In genomic region chrX:49922291-49923241, GRCh38 we compare ENCODE assay signal across 8 cellular contexts. TPM values are rescaled to one million over a fixed set of nuclear protein-coding genes. Genes with fewer than 3 reads are reported as not detected.
DNase-seq lines count a peak whose midpoint lies in the region; ATAC-seq and TF ChIP-seq lines count a peak whose summit lies in the region.

Gene CLCN5 (plus strand): TSS chrX:49922596. CDS start chrX:49925299, 2,703 bp downstream.

- peak within 1 kb of the TSS; percentile 77 for H3K4me3 Mint-ChIP-seq in dendritic cell treated with granulocyte-macrophage colony-stimulating factor and Interleukin-4, amounts not matched to agents 40 ng/mL and 50 ng/mL, for 4 days

- peaks cover 41% of the 10 kb centered on the region for H3K36me3 Mint-ChIP-seq in dendritic cell treated with granulocyte-macrophage colony-stimulating factor and Interleukin-4, amounts not matched to agents 40 ng/mL and 50 ng/mL, for 4 days (ENCODE audit: low read depth)

- no peaks in the 10 kb centered on the region for H3K9me3 Mint-ChIP-seq in dendritic cell treated with granulocyte-macrophage colony-stimulating factor and Interleukin-4, amounts not matched to agents 40 ng/mL and 50 ng/mL, for 4 days

- ATAC-seq in GM19351 (IDR thresholded peaks at IDR 0.05; ENCODE audit: unreplicated experiment) (peak; percentile 96), HG03520 (IDR thresholded peaks at IDR 0.05; ENCODE audit: unreplicated experiment) (peak; percentile 87), left lung (peak; percentile 97)

- H3K27me3 ChIP-seq in BLaER1 treated with 17β-estradiol and CSF1 and Interleukin-3, amounts not matched to agents 10 nM and 100 nM = peaks cover 70 to 97% (median 93%) of the 10 kb centered on the region in 11 experiments
- no peaks in the 10 kb centered on the region for H3K27me3 ChIP-seq in left lung

- intact Hi-C loops in dendritic cell treated with granulocyte-macrophage colony-stimulating factor and Interleukin-4, amounts not matched to agents 40 ng/mL and 50 ng/mL, for 4 days (cut with micrococcal nuclease) = loop anchor here (2.0 kb wide), 2 partner anchors 36 to 154 kb away; no protein-coding TSS in a partner anchor
- intact Hi-C loops in left lung (cut with DNase I) = no loop called here

- peak within 1 kb of the TSS; percentile 71 to 85 (median 78) for H3K9ac ChIP-seq in BLaER1 treated with 17β-estradiol and CSF1 and Interleukin-3, amounts not matched to agents 10 nM and 100 nM

- peaks cover 0 to 10% (median 0%) of the 10 kb centered on the region in 11 experiments; a peak in 4 of 22 replicates for H4K20me1 ChIP-seq in BLaER1 treated with 17β-estradiol and CSF1 and Interleukin-3, amounts not matched to agents 10 nM and 100 nM

- H3K4me2 ChIP-seq in BLaER1 treated with 17β-estradiol and CSF1 and Interleukin-3, amounts not matched to agents 10 nM and 100 nM = peak within 1 kb of the TSS; percentile 73 to 85 (median 80)

- peak within 1 kb of the TSS; percentile 21 to 80 (median 47); a peak in 17 of 22 replicates for H3K27ac ChIP-seq in BLaER1 treated with 17β-estradiol and CSF1 and Interleukin-3, amounts not matched to agents 10 nM and 100 nM
- H3K27ac ChIP-seq in left lung = peak within 1 kb of the TSS; percentile 74 to 83

- no peaks in the 10 kb centered on the region for H3K27me3 Mint-ChIP-seq in dendritic cell treated with granulocyte-macrophage colony-stimulating factor and Interleukin-4, amounts not matched to agents 40 ng/mL and 50 ng/mL, for 4 days

- peaks cover 0 to 10% (median 0%) of the 10 kb centered on the region in 11 experiments; a peak in 1 of 22 replicates for H3K36me3 ChIP-seq in BLaER1 treated with 17β-estradiol and CSF1 and Interleukin-3, amounts not matched to agents 10 nM and 100 nM
- no peaks in the 10 kb centered on the region for H3K36me3 ChIP-seq in left lung

- H3K9me3 ChIP-seq in BLaER1 treated with 17β-estradiol and CSF1 and Interleukin-3, amounts not matched to agents 10 nM and 100 nM (replicated peaks in 1 of 11) = no peaks in the 10 kb centered on the region
- H3K9me3 ChIP-seq in left lung = no peaks in the 10 kb centered on the region

- DNase-seq in NCI-H526 treated with DMSO at 0.1 percent for 48 hours (lab: John Stamatoyannopoulos, UW) (peak; percentile 84), left lung (peak; percentile 96 to 97)
- DNase-seq in activated CD4-positive, alpha-beta T cell treated with anti-CD3 and anti-CD28 coated beads, Interleukin-2, amount 50 U/mL, for 1 hour = peak; percentile 92
- peak; percentile 89 for DNase-seq in stimulated activated CD4-positive, alpha-beta T cell treated with anti-CD3 and anti-CD28 coated beads, Interleukin-2, amount 100 ng/mL, for 4 hours (ENCODE audit: low read depth)

- peak within 1 kb of the TSS; percentile 64 to 78 (median 71) for H3K4me3 ChIP-seq in BLaER1 treated with 17β-estradiol and CSF1 and Interleukin-3, amounts not matched to agents 10 nM and 100 nM
- H3K4me3 ChIP-seq in left lung = peak within 1 kb of the TSS; percentile 42 to 57

- peaks cover 26% of the 10 kb centered on the region for H3K4me1 Mint-ChIP-seq in dendritic cell treated with granulocyte-macrophage colony-stimulating factor and Interleukin-4, amounts not matched to agents 40 ng/mL and 50 ng/mL, for 4 days (ENCODE audit: low read depth)

- TF ChIP-seq CTCF in left lung (IDR thresholded peaks at IDR 0.05) = no peak

- peaks cover 0 to 38% (median 2%) of the 10 kb centered on the region in 10 experiments; a peak in 5 of 20 replicates for H3K4me1 ChIP-seq in BLaER1 treated with 17β-estradiol and CSF1 and Interleukin-3, amounts not matched to agents 10 nM and 100 nM
- no peaks in the 10 kb centered on the region for H3K4me1 ChIP-seq in left lung

- peak within 1 kb of the TSS; percentile 85 for H3K27ac Mint-ChIP-seq in dendritic cell treated with granulocyte-macrophage colony-stimulating factor and Interleukin-4, amounts not matched to agents 40 ng/mL and 50 ng/mL, for 4 days

RNA-seq across cellular contexts. Expression of gene CLCN5, which starts in this region (rescaled TPM):
- 10 to 100 TPM; 14.5 to 19.5 TPM for total RNA-seq in left lung

Comparison
In these comparisons a context has a peak if more than half of its experiments do, and no peak if none do; other contexts are left out.
1. Peak in every context shown above with its lines: DNase-seq, ATAC-seq, H3K4me3 ChIP-seq and H3K27ac ChIP-seq.